Comparison of ENCODE assay signal across 8 cellular contexts in genomic region chr3:69161587-69162196, GRCh38. TPM values are rescaled to one million over a fixed set of nuclear protein-coding genes. Genes with fewer than 3 reads are reported as not detected.
DNase-seq lines count a peak whose midpoint lies in the region; ATAC-seq and TF ChIP-seq lines count a peak whose summit lies in the region.

No MANE protein-coding gene starts in this region.

- H3K36me3 ChIP-seq in adrenal gland (replicated peaks in 1 of 2) (no peaks in the 10 kb centered on the region), right atrium auricular region (no peaks in the 10 kb centered on the region), sigmoid colon (no peaks in the 10 kb centered on the region)

- no peak for TF ChIP-seq POLR2A in adrenal gland (IDR thresholded peaks at IDR 0.05)
- no peak for TF ChIP-seq POLR2A in sigmoid colon (IDR thresholded peaks at IDR 0.05)

- DNase-seq in NCI-H510A treated with DMSO at 0.1 percent for 48 hours (lab: John Stamatoyannopoulos, UW) (peak; percentile 45), NCI-H510A (lab: John Stamatoyannopoulos, UW) (no peak), NOMO-1 treated with dmso at 0.1 percent for 144 hours (lab: John Stamatoyannopoulos, UW; ENCODE audit: unreplicated experiment) (peak; percentile 4), adrenal gland (peak in 6 of 7 donors; percentile 22 to 67 (median 32)), right atrium auricular region (ENCODE audit: low spot score) (no peak), sigmoid colon (no peak)

- intact Hi-C loops in adrenal gland (cut with DNase I) (loop anchor here (5.0 to 10.0 kb wide), 4 partner anchors 146 to 513 kb away; no protein-coding TSS in a partner anchor), sigmoid colon (cut with DNase I) (loop anchor here (1.0 to 5.0 kb wide), 3 partner anchors 145 to 510 kb away; no protein-coding TSS in a partner anchor)

- TF ChIP-seq CTCF in adrenal gland (IDR thresholded peaks at IDR 0.05) (peak; percentile 87 to 97 (median 94)), right atrium auricular region (IDR thresholded peaks at IDR 0.05) (peak; percentile 95 to 96), sigmoid colon (IDR thresholded peaks at IDR 0.05) (peak; percentile 71 to 92 (median 85))

- H3K9me3 ChIP-seq in adrenal gland (replicated peaks in 1 of 3) (no peaks in the 10 kb centered on the region), right atrium auricular region (no peaks in the 10 kb centered on the region), sigmoid colon (no peaks in the 10 kb centered on the region)

- no peak for TF ChIP-seq EP300 in sigmoid colon (IDR thresholded peaks at IDR 0.05)

- H3K4me3 ChIP-seq in adrenal gland (no peak overlapping the region), right atrium auricular region (no peak overlapping the region), sigmoid colon (no peak overlapping the region)

- H3K27me3 ChIP-seq in adrenal gland (no peaks in the 10 kb centered on the region), right atrium auricular region (no peaks in the 10 kb centered on the region), sigmoid colon (no peaks in the 10 kb centered on the region)

- peak; percentile 63 for ATAC-seq in HG02642 (IDR thresholded peaks at IDR 0.05; ENCODE audit: poor library complexity, unreplicated experiment)
- ATAC-seq in HG02970 (IDR thresholded peaks at IDR 0.05; ENCODE audit: low FRiP score, unreplicated experiment): no peak

- H3K4me1 ChIP-seq in adrenal gland (replicated peaks in 1 of 2): no peaks in the 10 kb centered on the region
- no peaks in the 10 kb centered on the region for H3K4me1 ChIP-seq in right atrium auricular region
- H3K4me1 ChIP-seq in sigmoid colon: no peaks in the 10 kb centered on the region

- WGBS in adrenal gland, 4 donors: 23 to 26% (median 24%) methylated on average over 4 of the region's 4 CpGs
- 24 to 25% methylated on average over 4 of the region's 4 CpGs for WGBS in sigmoid colon, 2 donors

- no peak overlapping the region for H3K27ac ChIP-seq in adrenal gland
- H3K27ac ChIP-seq in right atrium auricular region: no peak overlapping the region
- H3K27ac ChIP-seq in sigmoid colon: no peak overlapping the region

RNA-seq across cellular contexts. Expression of gene LMOD3, which starts 39.3 kb away (rescaled TPM):
- under 1 TPM in 3 of 8 donors, not detected in 5; 0.04 to 0.14 (median 0.10) TPM for total RNA-seq in adrenal gland
- under 1 TPM; 0.03 to 0.08 (median 0.07) TPM for polyA plus RNA-seq in adrenal gland
- 100 to 1,000 TPM in 1 of 2 donors, 10 to 100 TPM in 1; 33.1 to 110 TPM for total RNA-seq in right atrium auricular region
- not detected for total RNA-seq in sigmoid colon
- under 1 TPM in 2 of 3 donors, not detected in 1; 0.01 to 0.23 TPM for polyA plus RNA-seq in sigmoid colon

Comparison
In these comparisons a context has a peak if more than half of its experiments do, and no peak if none do; other contexts are left out.
1. DNase-seq: peak in NCI-H510A treated with DMSO at 0.1 percent for 48 hours (single experiment), NOMO-1 treated with dmso at 0.1 percent for 144 hours (single experiment) and adrenal gland (6 of 7); none in NCI-H510A (single experiment), right atrium auricular region (single experiment) and sigmoid colon (single experiment).
2. RNA of gene LMOD3, which starts 39.3 kb away (total RNA-seq): 33.1 to 110 TPM in right atrium auricular region; 0.04 to 0.14 TPM in adrenal gland and not detected in sigmoid colon; every median in the first group is over 10 times any median in the second.
3. Peak in every context shown above with its lines, with median percentiles within 50 percentile points of each other: CTCF ChIP-seq.